In genomic region chr16:86508028-86508946, GRCh38 we compare ENCODE assay signal across 8 cellular contexts. TPM values are rescaled to one million over a fixed set of nuclear protein-coding genes. Genes with fewer than 3 reads are reported as not detected.
DNase-seq lines count a peak whose midpoint lies in the region; ATAC-seq and TF ChIP-seq lines count a peak whose summit lies in the region.

No MANE protein-coding gene starts in this region.

- peaks cover 15% of the 10 kb centered on the region for H3K9me3 Mint-ChIP-seq in glutamatergic neuron (ENCODE audit: unreplicated experiment)

- no peak for TF ChIP-seq CTCF in WI38 (IDR thresholded peaks at IDR 0.05; ENCODE audit: low read depth, low read length)
- no peak for TF ChIP-seq CTCF in glutamatergic neuron (IDR thresholded peaks at IDR 0.05; ENCODE audit: partially characterized antibody, unreplicated experiment)
- TF ChIP-seq CTCF in gastrocnemius medialis (IDR thresholded peaks at IDR 0.05 in 4 of 5, conservative IDR thresholded peaks at IDR 0.05 in 1 of 5): no peak
- no peak for TF ChIP-seq CTCF in RWPE1 (conservative IDR thresholded peaks at IDR 0.05; ENCODE audit: low read depth)

- CTCF ChIA-PET in RWPE1 (lab: Yijun Ruan, JAX): interaction anchor here (1.2 kb wide), 1 partner anchor 9 kb away, joined by 8 read pairs; no protein-coding TSS in a partner anchor

- POLR2A ChIA-PET in RWPE1 (lab: Yijun Ruan, JAX; ENCODE audit: low non-redundant PET): no interaction called here

- H3K4me1 Mint-ChIP-seq in glutamatergic neuron (ENCODE audit: low read depth, unreplicated experiment): peaks cover 14% of the 10 kb centered on the region

- no peak for TF ChIP-seq POLR2A in gastrocnemius medialis (IDR thresholded peaks at IDR 0.05)

- ATAC-seq in gastrocnemius medialis (no peak), left lobe of liver (no peak)

- H3K27ac Mint-ChIP-seq in glutamatergic neuron (ENCODE audit: unreplicated experiment): no peak overlapping the region

- intact Hi-C loops in gastrocnemius medialis (cut with DNase I; ENCODE audit: low total_unique reads) (no loop called here), posterior vena cava (cut with DNase I) (loop anchor here in 1 of 2 donors (5.0 kb wide), 1 partner anchor 76 kb away; no protein-coding TSS in a partner anchor)

- H3K36me3 ChIP-seq in gastrocnemius medialis: no peaks in the 10 kb centered on the region

- in situ Hi-C loops in gastrocnemius medialis (cut with MboI; ENCODE audit: low sequenced_read_pairs in 4 of 4): loop anchor here in 3 of 4 donors (25.0 kb wide), 3 partner anchors 171 to 696 kb away; no protein-coding TSS in a partner anchor

- peak overlapping the region; percentile 97 for H3K4me3 ChIP-seq in WI38 (ENCODE audit: low read depth, low read length)
- H3K4me3 ChIP-seq in gastrocnemius medialis: peak overlapping the region; percentile 56 to 71 (median 60)

- peak overlapping the region; percentile 38 for H3K4me3 Mint-ChIP-seq in glutamatergic neuron (ENCODE audit: unreplicated experiment)

- no peak overlapping the region for H3K27ac ChIP-seq in gastrocnemius medialis
- no peak overlapping the region for H3K27ac ChIP-seq in RWPE1

- H3K9me3 ChIP-seq in gastrocnemius medialis: no peaks in the 10 kb centered on the region

- peaks cover 52% of the 10 kb centered on the region for H3K27me3 Mint-ChIP-seq in glutamatergic neuron (ENCODE audit: unreplicated experiment)

- DNase-seq in ELF-1 (ENCODE audit: low read depth, low spot score): peak; percentile 71
- DNase-seq in glutamatergic neuron: no peak
- DNase-seq in gastrocnemius medialis: no peak
- no peak for DNase-seq in SIG-M5 treated with dmso at 0.1 percent for 504 hours (lab: John Stamatoyannopoulos, UW; ENCODE audit: unreplicated experiment)
- DNase-seq in left lobe of liver (ENCODE audit: low spot score): no peak
- DNase-seq in posterior vena cava (ENCODE audit: low spot score): no peak
- DNase-seq in RWPE1 (ENCODE audit: low spot score): no peak

- peaks cover 82 to 99% (median 89%) of the 10 kb centered on the region in 3 donors for H3K27me3 ChIP-seq in gastrocnemius medialis

- H3K36me3 Mint-ChIP-seq in glutamatergic neuron (ENCODE audit: unreplicated experiment): no peaks in the 10 kb centered on the region

- peaks cover 5 to 31% of the 10 kb centered on the region in 2 donors for H3K4me1 ChIP-seq in gastrocnemius medialis

RNA-seq across cellular contexts. Expression of gene FOXF1, which starts 2.0 kb away (rescaled TPM):
- total RNA-seq in glutamatergic neuron (ENCODE audit: unreplicated experiment) (not detected), gastrocnemius medialis (under 1 TPM in 2 of 4 donors, not detected in 2; 0.07 to 0.10 TPM), left lobe of liver (1.7 TPM), posterior vena cava (1 to 10 TPM; 2.5 to 4.3 TPM)

RNA-seq across cellular contexts. Expression of gene MTHFSD, which starts 46.7 kb away (rescaled TPM):
- total RNA-seq in glutamatergic neuron (ENCODE audit: unreplicated experiment) (27.7 TPM), gastrocnemius medialis (10 to 100 TPM; 10.9 to 31.2 (median 16.0) TPM), left lobe of liver (9.9 TPM), posterior vena cava (10 to 100 TPM; 11.8 to 14.1 TPM)

RNA-seq across cellular contexts. Expression of gene FOXC2, which starts 58.3 kb away (rescaled TPM):
- not detected for total RNA-seq in glutamatergic neuron (ENCODE audit: unreplicated experiment)
- total RNA-seq in gastrocnemius medialis: 1 to 10 TPM in 1 of 4 donors, under 1 TPM in 3; 0.17 to 1.0 (median 0.29) TPM
- 0.13 TPM for total RNA-seq in left lobe of liver
- total RNA-seq in posterior vena cava: 10 to 100 TPM; 11.9 to 12.2 TPM

Comparison
In these comparisons a context has a peak if more than half of its experiments do, and no peak if none do; other contexts are left out.
1. RNA of gene FOXC2, which starts 58.3 kb away (total RNA-seq): 11.9 to 12.2 TPM in posterior vena cava; 0.17 to 1.0 TPM in gastrocnemius medialis, 0.13 TPM in left lobe of liver (single experiment) and not detected in glutamatergic neuron (single experiment); every median in the first group is over 4 times any median in the second.